In genomic region chr12:32047357-32047828, GRCh38 we compare ENCODE assay signal across 1 cellular context.
TF ChIP-seq lines count a peak whose summit lies in the region.

No MANE protein-coding gene starts in this region.

TF ChIP-seq in K562, 482 proteins besides CTCF, POLR2A, EP300 and RAD21 (continued from another document and continues in another):
- TF ChIP-seq SRSF1 (IDR thresholded peaks at IDR 0.05; ENCODE audit: low read depth, low read length): no peak
- TF ChIP-seq CREM (IDR thresholded peaks at IDR 0.05; ENCODE audit: low read depth): peak; percentile 52; the same call in 1 of the 2 replicates
- TF ChIP-seq SRSF7 (optimal IDR thresholded peaks at IDR 0.05; ENCODE audit: low read depth, low read length): no peak
- TF ChIP-seq SOX6 (IDR thresholded peaks at IDR 0.05): peak; percentile 22; the same call in 1 of the 2 replicates
- peak; percentile 33; the same call in 1 of the 2 replicates for TF ChIP-seq NFE2 (IDR thresholded peaks at IDR 0.05; ENCODE audit: low read depth)
- TF ChIP-seq, protein P1, sequence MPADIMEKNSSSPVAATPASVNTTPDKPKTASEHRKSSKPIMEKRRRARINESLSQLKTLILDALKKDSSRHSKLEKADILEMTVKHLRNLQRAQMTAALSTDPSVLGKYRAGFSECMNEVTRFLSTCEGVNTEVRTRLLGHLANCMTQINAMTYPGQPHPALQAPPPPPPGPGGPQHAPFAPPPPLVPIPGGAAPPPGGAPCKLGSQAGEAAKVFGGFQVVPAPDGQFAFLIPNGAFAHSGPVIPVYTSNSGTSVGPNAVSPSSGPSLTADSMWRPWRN (IDR thresholded peaks at IDR 0.05; ENCODE audit: low read depth): peak; percentile 51; the same call in 1 of the 2 replicates
- no peak for TF ChIP-seq CREB3 (tag; conservative IDR thresholded peaks at IDR 0.05; ENCODE audit: low read depth)
- TF ChIP-seq PTRF (tag; IDR thresholded peaks at IDR 0.05): no peak
- TF ChIP-seq ZC3H4 (CRISPR knock-in tag; IDR thresholded peaks at IDR 0.05; ENCODE audit: borderline replicate concordance): no peak
- TF ChIP-seq MAZ (CRISPR knock-in tag; conservative IDR thresholded peaks at IDR 0.05 in 1 of 2, IDR thresholded peaks at IDR 0.05 in 1 of 2): no peak; a peak in 2 of 4 replicates
- no peak for TF ChIP-seq ZNF444 (CRISPR knock-in tag; IDR thresholded peaks at IDR 0.05)
- 0 out of 4 replicates have a peak, but pooled peaks of 1 of the 2 experiments have one; percentile 4 for TF ChIP-seq FOXA3 (CRISPR knock-in tag; conservative IDR thresholded peaks at IDR 0.05 in 1 of 2, IDR thresholded peaks at IDR 0.05 in 1 of 2)
- TF ChIP-seq, protein P2, sequence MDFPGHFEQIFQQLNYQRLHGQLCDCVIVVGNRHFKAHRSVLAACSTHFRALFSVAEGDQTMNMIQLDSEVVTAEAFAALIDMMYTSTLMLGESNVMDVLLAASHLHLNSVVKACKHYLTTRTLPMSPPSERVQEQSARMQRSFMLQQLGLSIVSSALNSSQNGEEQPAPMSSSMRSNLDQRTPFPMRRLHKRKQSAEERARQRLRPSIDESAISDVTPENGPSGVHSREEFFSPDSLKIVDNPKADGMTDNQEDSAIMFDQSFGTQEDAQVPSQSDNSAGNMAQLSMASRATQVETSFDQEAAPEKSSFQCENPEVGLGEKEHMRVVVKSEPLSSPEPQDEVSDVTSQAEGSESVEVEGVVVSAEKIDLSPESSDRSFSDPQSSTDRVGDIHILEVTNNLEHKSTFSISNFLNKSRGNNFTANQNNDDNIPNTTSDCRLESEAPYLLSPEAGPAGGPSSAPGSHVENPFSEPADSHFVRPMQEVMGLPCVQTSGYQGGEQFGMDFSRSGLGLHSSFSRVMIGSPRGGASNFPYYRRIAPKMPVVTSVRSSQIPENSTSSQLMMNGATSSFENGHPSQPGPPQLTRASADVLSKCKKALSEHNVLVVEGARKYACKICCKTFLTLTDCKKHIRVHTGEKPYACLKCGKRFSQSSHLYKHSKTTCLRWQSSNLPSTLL (IDR thresholded peaks at IDR 0.05): 0 out of 2 replicates have a peak, but pooled peaks have one; percentile 7
- no peak for TF ChIP-seq RBM15 (IDR thresholded peaks at IDR 0.05; ENCODE audit: insufficient read depth, low read length)
- TF ChIP-seq ATF1 (CRISPR knock-in tag; IDR thresholded peaks at IDR 0.05): no peak
- TF ChIP-seq ATF1 (tag; IDR thresholded peaks at IDR 0.05): no peak
- no peak for TF ChIP-seq RUNX1 (IDR thresholded peaks at IDR 0.05; ENCODE audit: low read depth)
- TF ChIP-seq, protein P3, sequence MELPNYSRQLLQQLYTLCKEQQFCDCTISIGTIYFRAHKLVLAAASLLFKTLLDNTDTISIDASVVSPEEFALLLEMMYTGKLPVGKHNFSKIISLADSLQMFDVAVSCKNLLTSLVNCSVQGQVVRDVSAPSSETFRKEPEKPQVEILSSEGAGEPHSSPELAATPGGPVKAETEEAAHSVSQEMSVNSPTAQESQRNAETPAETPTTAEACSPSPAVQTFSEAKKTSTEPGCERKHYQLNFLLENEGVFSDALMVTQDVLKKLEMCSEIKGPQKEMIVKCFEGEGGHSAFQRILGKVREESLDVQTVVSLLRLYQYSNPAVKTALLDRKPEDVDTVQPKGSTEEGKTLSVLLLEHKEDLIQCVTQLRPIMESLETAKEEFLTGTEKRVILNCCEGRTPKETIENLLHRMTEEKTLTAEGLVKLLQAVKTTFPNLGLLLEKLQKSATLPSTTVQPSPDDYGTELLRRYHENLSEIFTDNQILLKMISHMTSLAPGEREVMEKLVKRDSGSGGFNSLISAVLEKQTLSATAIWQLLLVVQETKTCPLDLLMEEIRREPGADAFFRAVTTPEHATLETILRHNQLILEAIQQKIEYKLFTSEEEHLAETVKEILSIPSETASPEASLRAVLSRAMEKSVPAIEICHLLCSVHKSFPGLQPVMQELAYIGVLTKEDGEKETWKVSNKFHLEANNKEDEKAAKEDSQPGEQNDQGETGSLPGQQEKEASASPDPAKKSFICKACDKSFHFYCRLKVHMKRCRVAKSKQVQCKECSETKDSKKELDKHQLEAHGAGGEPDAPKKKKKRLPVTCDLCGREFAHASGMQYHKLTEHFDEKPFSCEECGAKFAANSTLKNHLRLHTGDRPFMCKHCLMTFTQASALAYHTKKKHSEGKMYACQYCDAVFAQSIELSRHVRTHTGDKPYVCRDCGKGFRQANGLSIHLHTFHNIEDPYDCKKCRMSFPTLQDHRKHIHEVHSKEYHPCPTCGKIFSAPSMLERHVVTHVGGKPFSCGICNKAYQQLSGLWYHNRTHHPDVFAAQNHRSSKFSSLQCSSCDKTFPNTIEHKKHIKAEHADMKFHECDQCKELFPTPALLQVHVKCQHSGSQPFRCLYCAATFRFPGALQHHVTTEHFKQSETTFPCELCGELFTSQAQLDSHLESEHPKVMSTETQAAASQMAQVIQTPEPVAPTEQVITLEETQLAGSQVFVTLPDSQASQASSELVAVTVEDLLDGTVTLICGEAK (IDR thresholded peaks at IDR 0.05): 0 out of 2 replicates have a peak, but pooled peaks have one; percentile 27
- TF ChIP-seq, protein P3 (CRISPR knock-in tag; IDR thresholded peaks at IDR 0.05): no peak
- no peak for TF ChIP-seq ZKSCAN1 (IDR thresholded peaks at IDR 0.05; ENCODE audit: low read depth, low read length)
- TF ChIP-seq, protein P4, sequence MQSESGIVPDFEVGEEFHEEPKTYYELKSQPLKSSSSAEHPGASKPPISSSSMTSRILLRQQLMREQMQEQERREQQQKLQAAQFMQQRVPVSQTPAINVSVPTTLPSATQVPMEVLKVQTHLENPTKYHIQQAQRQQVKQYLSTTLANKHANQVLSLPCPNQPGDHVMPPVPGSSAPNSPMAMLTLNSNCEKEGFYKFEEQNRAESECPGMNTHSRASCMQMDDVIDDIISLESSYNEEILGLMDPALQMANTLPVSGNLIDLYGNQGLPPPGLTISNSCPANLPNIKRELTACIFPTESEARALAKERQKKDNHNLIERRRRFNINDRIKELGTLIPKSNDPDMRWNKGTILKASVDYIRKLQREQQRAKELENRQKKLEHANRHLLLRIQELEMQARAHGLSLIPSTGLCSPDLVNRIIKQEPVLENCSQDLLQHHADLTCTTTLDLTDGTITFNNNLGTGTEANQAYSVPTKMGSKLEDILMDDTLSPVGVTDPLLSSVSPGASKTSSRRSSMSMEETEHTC (IDR thresholded peaks at IDR 0.05): peak; percentile 46; the same call in 1 of the 2 replicates
- TF ChIP-seq SMAD2 (IDR thresholded peaks at IDR 0.05; ENCODE audit: low read depth, low read length): no peak
- TF ChIP-seq TCF3 (CRISPR knock-in tag; IDR thresholded peaks at IDR 0.05): peak; percentile 95
- TF ChIP-seq ZNF253 (CRISPR knock-in tag; conservative IDR thresholded peaks at IDR 0.05): no peak
- no peak; the same call in 1 of the 2 replicates for TF ChIP-seq GTF2E2 (tag; IDR thresholded peaks at IDR 0.05)
- peak in 1 of 2 experiments; percentile 62 for TF ChIP-seq NCOA2 (IDR thresholded peaks at IDR 0.05; ENCODE audit: partially characterized antibody in 2 of 2)
- TF ChIP-seq ELF4 (CRISPR knock-in tag; IDR thresholded peaks at IDR 0.05): 0 out of 2 replicates have a peak, but pooled peaks have one; percentile 58
- no peak; the same call in 1 of the 2 replicates for TF ChIP-seq PML (IDR thresholded peaks at IDR 0.05; ENCODE audit: low read length)
- no peak for TF ChIP-seq ZNF133 (CRISPR knock-in tag; IDR thresholded peaks at IDR 0.05)
- TF ChIP-seq ZNF121 (CRISPR knock-in tag; conservative IDR thresholded peaks at IDR 0.05): no peak
- TF ChIP-seq BACH1 (tag; IDR thresholded peaks at IDR 0.05): no peak
- TF ChIP-seq, protein P5, sequence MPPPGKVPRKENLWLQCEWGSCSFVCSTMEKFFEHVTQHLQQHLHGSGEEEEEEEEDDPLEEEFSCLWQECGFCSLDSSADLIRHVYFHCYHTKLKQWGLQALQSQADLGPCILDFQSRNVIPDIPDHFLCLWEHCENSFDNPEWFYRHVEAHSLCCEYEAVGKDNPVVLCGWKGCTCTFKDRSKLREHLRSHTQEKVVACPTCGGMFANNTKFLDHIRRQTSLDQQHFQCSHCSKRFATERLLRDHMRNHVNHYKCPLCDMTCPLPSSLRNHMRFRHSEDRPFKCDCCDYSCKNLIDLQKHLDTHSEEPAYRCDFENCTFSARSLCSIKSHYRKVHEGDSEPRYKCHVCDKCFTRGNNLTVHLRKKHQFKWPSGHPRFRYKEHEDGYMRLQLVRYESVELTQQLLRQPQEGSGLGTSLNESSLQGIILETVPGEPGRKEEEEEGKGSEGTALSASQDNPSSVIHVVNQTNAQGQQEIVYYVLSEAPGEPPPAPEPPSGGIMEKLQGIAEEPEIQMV (tag; conservative IDR thresholded peaks at IDR 0.05; ENCODE audit: low read depth): no peak
- TF ChIP-seq SMAD3 (CRISPR knock-in tag; conservative IDR thresholded peaks at IDR 0.05): no peak
- no peak for TF ChIP-seq ZNF175 (CRISPR knock-in tag; IDR thresholded peaks at IDR 0.05; ENCODE audit: low read depth)
- no peak for TF ChIP-seq RBM39 (optimal IDR thresholded peaks at IDR 0.05; ENCODE audit: low read depth, low read length)
- peak; percentile 10; the same call in 1 of the 2 replicates for TF ChIP-seq CTBP1 (IDR thresholded peaks at IDR 0.05; ENCODE audit: borderline replicate concordance)
- no peak for TF ChIP-seq FIP1L1 (IDR thresholded peaks at IDR 0.05; ENCODE audit: low read depth, low read length, poor library complexity, severe bottlenecking)
- TF ChIP-seq ATF3 (IDR thresholded peaks at IDR 0.05): peak; percentile 36; the same call in 1 of the 2 replicates
- TF ChIP-seq ATF3 (CRISPR knock-in tag; conservative IDR thresholded peaks at IDR 0.05): no peak
- no peak for TF ChIP-seq ZNF830 (CRISPR knock-in tag; IDR thresholded peaks at IDR 0.05)
- no peak for TF ChIP-seq TARDBP (IDR thresholded peaks at IDR 0.05)
- no peak for TF ChIP-seq ZNF224 (CRISPR knock-in tag; IDR thresholded peaks at IDR 0.05)
- no peak for TF ChIP-seq ZNF445 (CRISPR knock-in tag; IDR thresholded peaks at IDR 0.05; ENCODE audit: low read depth)
- no peak for TF ChIP-seq YBX1 (IDR thresholded peaks at IDR 0.05)
- no peak for TF ChIP-seq WHSC1 (IDR thresholded peaks at IDR 0.05; ENCODE audit: low read length)
- TF ChIP-seq MXI1 (IDR thresholded peaks at IDR 0.05; ENCODE audit: low read depth, low read length): no peak
- TF ChIP-seq, protein P6, sequence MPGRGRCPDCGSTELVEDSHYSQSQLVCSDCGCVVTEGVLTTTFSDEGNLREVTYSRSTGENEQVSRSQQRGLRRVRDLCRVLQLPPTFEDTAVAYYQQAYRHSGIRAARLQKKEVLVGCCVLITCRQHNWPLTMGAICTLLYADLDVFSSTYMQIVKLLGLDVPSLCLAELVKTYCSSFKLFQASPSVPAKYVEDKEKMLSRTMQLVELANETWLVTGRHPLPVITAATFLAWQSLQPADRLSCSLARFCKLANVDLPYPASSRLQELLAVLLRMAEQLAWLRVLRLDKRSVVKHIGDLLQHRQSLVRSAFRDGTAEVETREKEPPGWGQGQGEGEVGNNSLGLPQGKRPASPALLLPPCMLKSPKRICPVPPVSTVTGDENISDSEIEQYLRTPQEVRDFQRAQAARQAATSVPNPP (IDR thresholded peaks at IDR 0.05; ENCODE audit: borderline replicate concordance, insufficient read depth, insufficient read length): no peak
- TF ChIP-seq, protein P7, sequence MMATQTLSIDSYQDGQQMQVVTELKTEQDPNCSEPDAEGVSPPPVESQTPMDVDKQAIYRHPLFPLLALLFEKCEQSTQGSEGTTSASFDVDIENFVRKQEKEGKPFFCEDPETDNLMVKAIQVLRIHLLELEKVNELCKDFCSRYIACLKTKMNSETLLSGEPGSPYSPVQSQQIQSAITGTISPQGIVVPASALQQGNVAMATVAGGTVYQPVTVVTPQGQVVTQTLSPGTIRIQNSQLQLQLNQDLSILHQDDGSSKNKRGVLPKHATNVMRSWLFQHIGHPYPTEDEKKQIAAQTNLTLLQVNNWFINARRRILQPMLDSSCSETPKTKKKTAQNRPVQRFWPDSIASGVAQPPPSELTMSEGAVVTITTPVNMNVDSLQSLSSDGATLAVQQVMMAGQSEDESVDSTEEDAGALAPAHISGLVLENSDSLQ (IDR thresholded peaks at IDR 0.05): no peak
- no peak for TF ChIP-seq FOXJ3 (CRISPR knock-in tag; IDR thresholded peaks at IDR 0.05)
- peak; percentile 44; the same call in 1 of the 2 replicates for TF ChIP-seq BHLHE40 (IDR thresholded peaks at IDR 0.05; ENCODE audit: low read length)
- no peak for TF ChIP-seq CHD1 (IDR thresholded peaks at IDR 0.05; ENCODE audit: low read length)
